In genomic region chr18:48834421-48835011, GRCh38 we compare ENCODE assay signal across 8 cellular contexts.
A peak's percentile ranks its signal among the peaks of the same experiment; 100 is the strongest.
DNase-seq lines count a peak whose midpoint lies in the region; ATAC-seq, FAIRE-seq and TF ChIP-seq lines count a peak whose summit lies in the region.

No MANE protein-coding gene starts in this region.

- peak overlapping the region; percentile 36; the same call in 1 of the 2 replicates for H3K4me2 ChIP-seq in OCI-LY1 (ENCODE audit: low read length)

- peaks cover 27% of the 10 kb centered on the region for H3K4me1 ChIP-seq in OCI-LY1 (ENCODE audit: insufficient read depth, low read length, severe bottlenecking)
- H3K4me1 ChIP-seq in esophagus squamous epithelium = peaks cover 21 to 66% (median 45%) of the 10 kb centered on the region in 3 donors
- no peaks in the 10 kb centered on the region for H3K4me1 ChIP-seq in pancreas
- H3K4me1 ChIP-seq in upper lobe of left lung = peaks cover 37 to 74% (median 55%) of the 10 kb centered on the region in 4 donors

- H3K9me3 ChIP-seq in OCI-LY1 (ENCODE audit: low read length) (no peaks in the 10 kb centered on the region), esophagus squamous epithelium (no peaks in the 10 kb centered on the region), pancreas (no peaks in the 10 kb centered on the region), upper lobe of left lung (no peaks in the 10 kb centered on the region)

- H3K27ac ChIP-seq in OCI-LY1 (ENCODE audit: low read depth, low read length, poor library complexity, severe bottlenecking) = peak overlapping the region; percentile 28
- H3K27ac ChIP-seq in esophagus squamous epithelium = peak overlapping the region in 2 of 4 donors; percentile 60 to 65
- peak overlapping the region in 1 of 4 donors; percentile 23 for H3K27ac ChIP-seq in pancreas
- H3K27ac ChIP-seq in upper lobe of left lung = peak overlapping the region in 3 of 4 donors; percentile 37 to 79 (median 54)

- no peaks in the 10 kb centered on the region for H3K79me2 ChIP-seq in OCI-LY1 (ENCODE audit: insufficient read depth, low read length)

- no peaks in the 10 kb centered on the region for H4K20me1 ChIP-seq in OCI-LY1 (ENCODE audit: insufficient read depth, low read length)

- intact Hi-C loops in esophagus squamous epithelium (cut with DNase I) (no loop called here), pancreas (cut with DNase I) (no loop called here)

- H3F3A ChIP-seq in OCI-LY1 (ENCODE audit: insufficient read depth, low read length) = no peaks in the 10 kb centered on the region

- TF ChIP-seq POLR2A in GM12892 (IDR thresholded peaks at IDR 0.05; ENCODE audit: low read depth, low read length) (peak; percentile 64; the same call in 1 of the 2 replicates), esophagus squamous epithelium (IDR thresholded peaks at IDR 0.05) (no peak), upper lobe of left lung (IDR thresholded peaks at IDR 0.05) (peak in 1 of 4 donors; percentile 58)

- H2AFZ ChIP-seq in OCI-LY1 (ENCODE audit: low read length) = no peak overlapping the region

- peak; percentile 65 for DNase-seq in GM12892 (ENCODE audit: insufficient read length)
- peak; percentile 69 for DNase-seq in activated T-cell treated with anti-CD3 and anti-CD28 coated beads for 4 hours
- peak; percentile 30 for DNase-seq in esophagus squamous epithelium (lab: John Stamatoyannopoulos, UW)
- DNase-seq in pancreas = peak in 2 of 6 donors; percentile 46 to 49
- DNase-seq in upper lobe of left lung = peak in 1 of 2 donors; percentile 88
- no peak for DNase-seq in NCI-H526 (lab: John Stamatoyannopoulos, UW)

- TF ChIP-seq CTCF in OCI-LY1 (IDR thresholded peaks at IDR 0.05; ENCODE audit: low read length) (no peak), esophagus squamous epithelium (IDR thresholded peaks at IDR 0.05) (no peak), pancreas (IDR thresholded peaks at IDR 0.05) (no peak), upper lobe of left lung (IDR thresholded peaks at IDR 0.05) (no peak)

- peak overlapping the region; percentile 25 for H3K4me3 ChIP-seq in OCI-LY1 (ENCODE audit: low read depth, low read length, poor library complexity, severe bottlenecking)
- H3K4me3 ChIP-seq in esophagus squamous epithelium = peak overlapping the region in 3 of 4 donors; percentile 1 to 45 (median 20)
- peak overlapping the region in 1 of 4 donors; percentile 12 for H3K4me3 ChIP-seq in pancreas
- peak overlapping the region in 3 of 4 donors; percentile 13 to 27 (median 22) for H3K4me3 ChIP-seq in upper lobe of left lung

- no peaks in the 10 kb centered on the region for H3K27me3 ChIP-seq in OCI-LY1 (ENCODE audit: insufficient read depth, low read length)
- H3K27me3 ChIP-seq in esophagus squamous epithelium = no peaks in the 10 kb centered on the region
- no peaks in the 10 kb centered on the region for H3K27me3 ChIP-seq in pancreas
- no peaks in the 10 kb centered on the region for H3K27me3 ChIP-seq in upper lobe of left lung

- TF ChIP-seq EP300 in upper lobe of left lung (IDR thresholded peaks at IDR 0.05) = peak in 2 of 4 donors; percentile 73 to 84

- no peak overlapping the region for H3K9ac ChIP-seq in OCI-LY1 (ENCODE audit: low read length)

- H3K36me3 ChIP-seq in OCI-LY1 (ENCODE audit: insufficient read depth, low read length) = no peaks in the 10 kb centered on the region
- peaks cover 0 to 4% (median 0%) of the 10 kb centered on the region in 3 donors for H3K36me3 ChIP-seq in esophagus squamous epithelium
- H3K36me3 ChIP-seq in pancreas = no peaks in the 10 kb centered on the region
- no peaks in the 10 kb centered on the region for H3K36me3 ChIP-seq in upper lobe of left lung

- WGBS in esophagus squamous epithelium, 2 donors = 40 to 42% methylated on average over 15 to 17 of the region's 18 CpGs
- WGBS in pancreas, 2 donors = 83 to 84% methylated on average over 18 of the region's 18 CpGs
- 50 to 76% methylated on average over 18 of the region's 18 CpGs for WGBS in upper lobe of left lung, 2 donors

- ATAC-seq in HG02840 (IDR thresholded peaks at IDR 0.05; ENCODE audit: low FRiP score, unreplicated experiment) (peak; percentile 55), pancreas (peak in 3 of 4 donors; percentile 41 to 82 (median 73)), upper lobe of left lung (ENCODE audit: low FRiP score in 2 of 2) (peak; percentile 66 to 84)

- no peaks in the 10 kb centered on the region for H3K9me2 ChIP-seq in OCI-LY1 (ENCODE audit: low read depth, low read length)

- FAIRE-seq in GM12892 (lab: Jason Lieb, UNC) (peak; percentile 99), pancreas (lab: Jason Lieb, UNC) (no peak)

Comparison
In these comparisons a context has a peak if more than half of its experiments do, and no peak if none do; other contexts are left out.
1. DNase-seq: peak in GM12892 (single experiment), activated T-cell treated with anti-CD3 and anti-CD28 coated beads for 4 hours (single experiment) and esophagus squamous epithelium (single experiment); none in NCI-H526 (0 of 2).
2. Peak in every context shown above with its lines, with median percentiles within 50 percentile points of each other: ATAC-seq.